In the genomic region with DNA sequence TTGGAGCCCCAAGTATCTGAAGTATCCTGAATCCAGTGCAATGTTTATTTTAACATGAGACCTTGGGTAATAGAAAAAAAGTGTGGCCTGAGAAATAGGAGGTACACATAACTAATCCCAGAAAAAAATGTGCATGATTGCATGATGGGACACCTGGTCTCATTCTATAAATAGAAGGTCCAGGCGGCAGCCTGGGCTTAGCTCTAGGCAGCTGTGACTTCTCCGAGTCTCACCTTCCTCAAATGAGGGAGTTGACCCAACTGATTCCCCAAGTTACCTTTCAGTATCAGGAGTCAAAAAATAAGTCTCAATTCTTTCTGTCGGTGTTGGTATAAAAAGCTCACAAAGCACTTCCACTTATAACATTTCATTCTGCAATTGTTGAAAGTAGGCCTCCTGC, we compare ENCODE assay signal across 26 cellular contexts.
"Had no signal": no experiment of that assay in that cellular context is flagged by ENCODE, and none has a peak within 500 bp of the region (broad histone marks: within the 10 kb centered on the region; RNA-seq: fewer than 3 reads in every experiment).

No MANE protein-coding gene starts in this region.

- H3K4me2 ChIP-seq: neural progenitor cell, smooth muscle cell had no signal

- H3K27me3 Mint-ChIP-seq: progenitor cell of endocrine pancreas, type B pancreatic cell had no signal

- H3K9me3 ChIP-seq: left ventricle myocardium inferior, neutrophil, ovary, right atrium auricular region, right lobe of liver, tibial nerve, uterus had no signal

- H3K27ac ChIP-seq: left ventricle myocardium inferior, neural progenitor cell, neutrophil, ovary, right atrium auricular region, right lobe of liver, tibial nerve, uterus had no signal

- H3K27me3 ChIP-seq: neural progenitor cell, ovary, right atrium auricular region, right lobe of liver, tibial nerve, uterus had no signal

- ATAC-seq: natural killer cell; right lobe of liver; stimulated activated memory B cell treated with anti-CD40 and anti-IgM and Interleukin-4, amounts not matched to agents 10 μg/mL and 1 μg/mL and 100 μg/mL, for 72 hours; stimulated activated naive CD8-positive, alpha-beta T cell treated with anti-CD3 and anti-CD28 coated beads, Interleukin-15, amount 100 ng/mL, for 72 hours had no signal

- DNase-seq: islet precursor cell; left ventricle myocardium inferior; mesendoderm; naive B cell; natural killer cell; nephron progenitor cell; ovary; right lobe of liver; stimulated activated CD4-positive, alpha-beta T cell treated with anti-CD3 and anti-CD28 coated beads, Interleukin-1b, Interleukin-23, amount 100 ng/mL, for 48 hours; stimulated activated CD4-positive, alpha-beta T cell treated with anti-CD3 and anti-CD28 coated beads, Interleukin-2, amount 100 ng/mL, for 48 hours; stimulated activated CD4-positive, alpha-beta T cell treated with anti-CD3 and anti-CD28 coated beads, Interleukin-4, amount 100 ng/mL, for 4 hours; stimulated activated CD8-positive, alpha-beta memory T cell treated with anti-CD3 and anti-CD28 coated beads, Interleukin-4, amount 100 ng/mL, for 48 hours; stimulated activated naive CD4-positive, alpha-beta T cell treated with Interleukin-2 at 50 U/mL for 16 hours; stimulated activated naive CD8-positive, alpha-beta T cell treated with anti-CD3 and anti-CD28 coated beads, Interleukin-15, amount 100 ng/mL, for 72 hours; substantia nigra; uterus had no signal

- H3K4me3 ChIP-seq: left ventricle myocardium inferior, lung, neural progenitor cell, ovary, right atrium auricular region, right lobe of liver, smooth muscle cell, tibial nerve, uterus had no signal

- H3K9me3 Mint-ChIP-seq: mesothelial cell of epicardium; naive B cell; natural killer cell; nephron progenitor cell; neural progenitor cell; stimulated activated memory B cell treated with anti-CD40 and anti-IgM and Interleukin-4, amounts not matched to agents 10 μg/mL and 1 μg/mL and 100 μg/mL, for 72 hours; stimulated activated naive CD8-positive, alpha-beta T cell treated with anti-CD3 and anti-CD28 coated beads, Interleukin-15, amount 100 ng/mL, for 72 hours; type B pancreatic cell had no signal

- H3K36me3 ChIP-seq: left ventricle myocardium inferior, neural progenitor cell, neutrophil, ovary, right atrium auricular region, right lobe of liver, tibial nerve, uterus had no signal

- H3K4me1 ChIP-seq: left ventricle myocardium inferior, right atrium auricular region, right lobe of liver, tibial nerve, uterus had no signal

- H3K4me1 Mint-ChIP-seq: naive B cell; natural killer cell; neural progenitor cell; stimulated activated memory B cell treated with anti-CD40 and anti-IgM and Interleukin-4, amounts not matched to agents 10 μg/mL and 1 μg/mL and 100 μg/mL, for 72 hours had no signal

- H3K36me3 Mint-ChIP-seq: mesothelial cell of epicardium; naive B cell; natural killer cell; neural progenitor cell; stimulated activated memory B cell treated with anti-CD40 and anti-IgM and Interleukin-4, amounts not matched to agents 10 μg/mL and 1 μg/mL and 100 μg/mL, for 72 hours; type B pancreatic cell had no signal

- H3K27ac Mint-ChIP-seq: naive B cell; natural killer cell; neural progenitor cell; progenitor cell of endocrine pancreas; stimulated activated memory B cell treated with anti-CD40 and anti-IgM and Interleukin-4, amounts not matched to agents 10 μg/mL and 1 μg/mL and 100 μg/mL, for 72 hours; type B pancreatic cell had no signal

- H3K4me3 Mint-ChIP-seq: mesothelial cell of epicardium; naive B cell; natural killer cell; nephron progenitor cell; neural progenitor cell; stimulated activated memory B cell treated with anti-CD40 and anti-IgM and Interleukin-4, amounts not matched to agents 10 μg/mL and 1 μg/mL and 100 μg/mL, for 72 hours; stimulated activated naive CD8-positive, alpha-beta T cell treated with anti-CD3 and anti-CD28 coated beads, Interleukin-15, amount 100 ng/mL, for 72 hours; type B pancreatic cell had no signal

- H3K9ac ChIP-seq: neural progenitor cell had no signal
